ENCODE assay signal across 1 cellular context in the genomic region with DNA sequence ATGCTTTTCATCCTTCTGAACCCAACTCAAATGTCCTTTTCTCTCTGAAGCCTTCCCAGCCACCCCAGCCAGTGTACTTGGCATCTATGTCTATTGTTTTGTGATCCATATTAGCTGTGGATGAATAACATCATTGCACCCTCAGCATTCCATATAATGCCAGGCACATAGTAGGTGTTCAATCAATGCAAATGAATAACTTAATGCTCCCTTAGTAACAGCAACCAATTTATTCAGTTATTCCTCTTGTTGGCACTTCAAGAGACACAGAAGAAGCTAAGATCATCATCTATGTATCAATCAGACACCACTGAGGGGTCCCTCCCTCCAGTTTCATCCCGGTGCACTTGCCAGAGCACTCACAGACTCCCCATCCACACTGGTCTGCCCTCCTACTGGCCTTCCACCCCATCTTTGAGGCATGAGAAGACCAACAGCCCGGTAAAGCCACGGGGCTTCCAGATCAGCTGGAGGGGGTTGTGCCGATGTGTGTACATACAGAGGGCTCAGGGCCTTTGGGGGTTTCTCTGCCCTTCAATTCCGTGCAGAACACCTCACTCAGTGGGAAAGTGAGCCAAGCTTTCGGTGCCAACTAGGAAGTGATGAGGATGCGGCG.
TF ChIP-seq lines count a peak whose summit lies in the region.

No MANE protein-coding gene starts in this region.

TF ChIP-seq in HepG2, 621 proteins besides CTCF, POLR2A, EP300 and RAD21 (continued from another document):
- 0 out of 2 replicates have a peak, but pooled peaks have one; percentile 6 for TF ChIP-seq HBP1 (CRISPR knock-in tag; IDR thresholded peaks at IDR 0.05; ENCODE audit: low read depth)
- peak; percentile 9; the same call in 1 of the 2 replicates for TF ChIP-seq HES4 (CRISPR knock-in tag; IDR thresholded peaks at IDR 0.05; ENCODE audit: borderline replicate concordance)
- no peak for TF ChIP-seq ONECUT2 (CRISPR knock-in tag; IDR thresholded peaks at IDR 0.05)
- no peak for TF ChIP-seq KAT8 (CRISPR knock-in tag; IDR thresholded peaks at IDR 0.05)
- TF ChIP-seq RBAK (CRISPR knock-in tag; IDR thresholded peaks at IDR 0.05) = no peak
- TF ChIP-seq ZKSCAN1 (IDR thresholded peaks at IDR 0.05; ENCODE audit: low read length) = peak; percentile 31; the same call in 1 of the 2 replicates
- 0 out of 2 replicates have a peak, but pooled peaks have one; percentile 58 for TF ChIP-seq ZSCAN30 (CRISPR knock-in tag; IDR thresholded peaks at IDR 0.05)
- TF ChIP-seq ZHX2 (IDR thresholded peaks at IDR 0.05; ENCODE audit: low read depth) = 0 out of 2 replicates have a peak, but pooled peaks have one; percentile 22
- no peak for TF ChIP-seq ZHX2 (CRISPR knock-in tag; IDR thresholded peaks at IDR 0.05; ENCODE audit: borderline replicate concordance)
- TF ChIP-seq, protein P1, sequence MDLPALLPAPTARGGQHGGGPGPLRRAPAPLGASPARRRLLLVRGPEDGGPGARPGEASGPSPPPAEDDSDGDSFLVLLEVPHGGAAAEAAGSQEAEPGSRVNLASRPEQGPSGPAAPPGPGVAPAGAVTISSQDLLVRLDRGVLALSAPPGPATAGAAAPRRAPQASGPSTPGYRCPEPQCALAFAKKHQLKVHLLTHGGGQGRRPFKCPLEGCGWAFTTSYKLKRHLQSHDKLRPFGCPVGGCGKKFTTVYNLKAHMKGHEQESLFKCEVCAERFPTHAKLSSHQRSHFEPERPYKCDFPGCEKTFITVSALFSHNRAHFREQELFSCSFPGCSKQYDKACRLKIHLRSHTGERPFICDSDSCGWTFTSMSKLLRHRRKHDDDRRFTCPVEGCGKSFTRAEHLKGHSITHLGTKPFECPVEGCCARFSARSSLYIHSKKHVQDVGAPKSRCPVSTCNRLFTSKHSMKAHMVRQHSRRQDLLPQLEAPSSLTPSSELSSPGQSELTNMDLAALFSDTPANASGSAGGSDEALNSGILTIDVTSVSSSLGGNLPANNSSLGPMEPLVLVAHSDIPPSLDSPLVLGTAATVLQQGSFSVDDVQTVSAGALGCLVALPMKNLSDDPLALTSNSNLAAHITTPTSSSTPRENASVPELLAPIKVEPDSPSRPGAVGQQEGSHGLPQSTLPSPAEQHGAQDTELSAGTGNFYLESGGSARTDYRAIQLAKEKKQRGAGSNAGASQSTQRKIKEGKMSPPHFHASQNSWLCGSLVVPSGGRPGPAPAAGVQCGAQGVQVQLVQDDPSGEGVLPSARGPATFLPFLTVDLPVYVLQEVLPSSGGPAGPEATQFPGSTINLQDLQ (CRISPR knock-in tag; IDR thresholded peaks at IDR 0.05) = peak; percentile 98
- TF ChIP-seq KDM5A (IDR thresholded peaks at IDR 0.05; ENCODE audit: borderline replicate concordance, low read length) = no peak
- TF ChIP-seq USF2 (IDR thresholded peaks at IDR 0.05; ENCODE audit: low read depth, low read length) = no peak
- 0 out of 2 replicates have a peak, but pooled peaks have one; percentile 37 for TF ChIP-seq USF2 (CRISPR knock-in tag; IDR thresholded peaks at IDR 0.05; ENCODE audit: borderline replicate concordance)
- TF ChIP-seq KAT2B (IDR thresholded peaks at IDR 0.05; ENCODE audit: borderline replicate concordance, low read depth, low read length) = no peak
- peak; percentile 11; the same call in 1 of the 2 replicates for TF ChIP-seq MED1 (CRISPR knock-in tag; IDR thresholded peaks at IDR 0.05)
- TF ChIP-seq, protein P2, sequence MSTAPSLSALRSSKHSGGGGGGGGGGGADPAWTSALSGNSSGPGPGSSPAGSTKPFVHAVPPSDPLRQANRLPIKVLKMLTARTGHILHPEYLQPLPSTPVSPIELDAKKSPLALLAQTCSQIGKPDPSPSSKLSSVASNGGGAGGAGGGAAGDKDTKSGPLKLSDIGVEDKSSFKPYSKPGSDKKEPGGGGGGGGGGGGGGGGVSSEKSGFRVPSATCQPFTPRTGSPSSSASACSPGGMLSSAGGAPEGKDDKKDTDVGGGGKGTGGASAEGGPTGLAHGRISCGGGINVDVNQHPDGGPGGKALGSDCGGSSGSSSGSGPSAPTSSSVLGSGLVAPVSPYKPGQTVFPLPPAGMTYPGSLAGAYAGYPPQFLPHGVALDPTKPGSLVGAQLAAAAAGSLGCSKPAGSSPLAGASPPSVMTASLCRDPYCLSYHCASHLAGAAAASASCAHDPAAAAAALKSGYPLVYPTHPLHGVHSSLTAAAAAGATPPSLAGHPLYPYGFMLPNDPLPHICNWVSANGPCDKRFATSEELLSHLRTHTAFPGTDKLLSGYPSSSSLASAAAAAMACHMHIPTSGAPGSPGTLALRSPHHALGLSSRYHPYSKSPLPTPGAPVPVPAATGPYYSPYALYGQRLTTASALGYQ (CRISPR knock-in tag; IDR thresholded peaks at IDR 0.05) = 0 out of 2 replicates have a peak, but pooled peaks have one; percentile 43
- TF ChIP-seq ZFP36L2 (CRISPR knock-in tag; IDR thresholded peaks at IDR 0.05) = no peak
- TF ChIP-seq, protein P3, sequence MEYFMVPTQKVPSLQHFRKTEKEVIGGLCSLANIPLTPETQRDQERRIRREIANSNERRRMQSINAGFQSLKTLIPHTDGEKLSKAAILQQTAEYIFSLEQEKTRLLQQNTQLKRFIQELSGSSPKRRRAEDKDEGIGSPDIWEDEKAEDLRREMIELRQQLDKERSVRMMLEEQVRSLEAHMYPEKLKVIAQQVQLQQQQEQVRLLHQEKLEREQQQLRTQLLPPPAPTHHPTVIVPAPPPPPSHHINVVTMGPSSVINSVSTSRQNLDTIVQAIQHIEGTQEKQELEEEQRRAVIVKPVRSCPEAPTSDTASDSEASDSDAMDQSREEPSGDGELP (IDR thresholded peaks at IDR 0.05; ENCODE audit: borderline replicate concordance, low read depth) = peak; percentile 76; the same call in 1 of the 2 replicates
- no peak for TF ChIP-seq SNAI1 (CRISPR knock-in tag; IDR thresholded peaks at IDR 0.05; ENCODE audit: borderline replicate concordance)
- 0 out of 2 replicates have a peak, but pooled peaks have one; percentile 9 for TF ChIP-seq ZFP91 (CRISPR knock-in tag; IDR thresholded peaks at IDR 0.05; ENCODE audit: borderline replicate concordance)
